In the genomic region with DNA sequence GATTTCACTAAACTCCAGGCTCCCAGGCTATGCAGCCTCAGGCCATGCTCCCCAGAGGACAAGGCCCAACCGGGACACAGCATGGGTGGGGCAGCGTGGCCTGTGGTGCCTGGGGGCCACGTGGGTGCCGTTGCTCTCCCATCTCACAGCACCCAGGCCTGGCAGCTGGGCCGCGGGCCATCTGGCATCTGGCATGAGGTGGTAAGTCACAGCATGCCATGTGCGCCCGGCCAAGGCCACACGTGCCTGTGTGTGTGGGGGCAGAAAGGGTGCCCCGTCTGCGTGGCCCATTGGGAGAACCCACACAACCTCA, we compare ENCODE assay signal across 26 cellular contexts.
A peak's percentile ranks its signal among the peaks of the same experiment; 100 is the strongest.
DNase-seq lines count a peak whose midpoint lies in the region; ATAC-seq, FAIRE-seq and TF ChIP-seq lines count a peak whose summit lies in the region.
"Had no signal": no experiment of that assay in that cellular context is flagged by ENCODE, and none has a peak within 500 bp of the region (broad histone marks: within the 10 kb centered on the region; RNA-seq: fewer than 3 reads in every experiment).

No MANE protein-coding gene starts in this region.

- H3K27me3 ChIP-seq in H1 (replicated peaks in 1 of 4; ENCODE audit: control insufficient read depth in 3 of 4, extremely low read depth in 1 of 4, insufficient read depth in 3 of 4, low read length in 3 of 4) = no peaks in the 10 kb centered on the region
- H3K27me3 ChIP-seq in testis = no peaks in the 10 kb centered on the region
- H3K27me3 ChIP-seq: brain microvascular endothelial cell, tibial nerve had no signal

- H2AK5ac ChIP-seq in H1 (ENCODE audit: low read depth, low read length) = no peak overlapping the region

- TF ChIP-seq RAD21 in H1 (IDR thresholded peaks at IDR 0.05 in 1 of 2, conservative IDR thresholded peaks at IDR 0.05 in 1 of 2; ENCODE audit: low read depth in 2 of 2, low read length in 2 of 2) = no peak

- peak; percentile 31 for DNase-seq in activated CD8-positive, alpha-beta memory T cell treated with anti-CD3 and anti-CD28 coated beads, Interleukin-2, amount 10 ng/mL, durations not matched to agents 7 days and 5 days
- no peak for DNase-seq in activated CD8-positive, alpha-beta memory T cell treated with anti-CD3 and anti-CD28 coated beads, Interleukin-2, amount 50 U/mL, for 48 hours
- DNase-seq in H1 (ENCODE audit: low read depth in 1 of 2, low spot score in 2 of 2) = peak in 1 of 2 experiments; percentile 30
- DNase-seq in myocyte (ENCODE audit: low read depth) = peak; percentile 10
- peak; percentile 4 for DNase-seq in testis
- no peak for DNase-seq in glutamatergic neuron
- no peak for DNase-seq in effector CD8-positive, alpha-beta T cell (lab: John Stamatoyannopoulos, UW)
- DNase-seq: activated CD4-positive, alpha-beta T cell treated with anti-CD3 and anti-CD28 coated beads for 48 hours; activated gamma-delta T cell treated with Interleukin-2 at 50 U/mL for 16 hours; brain microvascular endothelial cell; GDM1; GM23248; mesenchymal stem cell; NCI-H2081; occipital lobe; OCI-M1; retina; stimulated activated CD4-positive, alpha-beta T cell treated with anti-CD3 and anti-CD28 coated beads, Interleukin-15, amount 100 ng/mL, for 24 hours had no signal

- no peaks in the 10 kb centered on the region for H3K9me3 Mint-ChIP-seq in activated CD8-positive, alpha-beta memory T cell treated with anti-CD3 and anti-CD28 coated beads, Interleukin-2, amount 10 ng/mL, durations not matched to agents 7 days and 5 days (ENCODE audit: low read depth)
- H3K9me3 Mint-ChIP-seq in glutamatergic neuron (ENCODE audit: unreplicated experiment) = peaks cover 4% of the 10 kb centered on the region
- H3K9me3 Mint-ChIP-seq: stimulated activated naive CD8-positive, alpha-beta T cell treated with anti-CD3 and anti-CD28 coated beads, Interleukin-15, Interleukin-2, amounts not matched to agents 100 ng/mL and 50 ng/mL, for 24 hours; T-helper 2 cell treated with Interferon-gamma antibody and Interleukin-4, amounts not matched to agents 5 μg/mL and 100 μg/mL, for 36 hours had no signal

- H3K9me3 ChIP-seq in H1 (ENCODE audit: insufficient read depth in 2 of 2, low read depth in 1 of 2, low read length in 1 of 2) (peaks cover 0 to under 1% of the 10 kb centered on the region in 2 experiments; a peak in 2 of 4 replicates), testis (no peaks in the 10 kb centered on the region)

- no peak overlapping the region for H4K5ac ChIP-seq in H1 (ENCODE audit: insufficient read length, low read depth, low read length)

- H3K27ac ChIP-seq in H1 (ENCODE audit: low read depth, low read length) (no peak overlapping the region), testis (no peak overlapping the region)
- H3K27ac ChIP-seq: brain microvascular endothelial cell, GM23248, tibial nerve had no signal

- no peak overlapping the region for H3K4me3 Mint-ChIP-seq in activated CD8-positive, alpha-beta memory T cell treated with anti-CD3 and anti-CD28 coated beads, Interleukin-2, amount 10 ng/mL, durations not matched to agents 7 days and 5 days
- no peak overlapping the region for H3K4me3 Mint-ChIP-seq in glutamatergic neuron (ENCODE audit: unreplicated experiment)
- H3K4me3 Mint-ChIP-seq: B cell; stimulated activated naive CD8-positive, alpha-beta T cell treated with anti-CD3 and anti-CD28 coated beads, Interleukin-15, Interleukin-2, amounts not matched to agents 100 ng/mL and 50 ng/mL, for 24 hours; T-helper 2 cell treated with Interferon-gamma antibody and Interleukin-4, amounts not matched to agents 5 μg/mL and 100 μg/mL, for 36 hours had no signal

- no peak overlapping the region for H3K4ac ChIP-seq in H1 (replicated peaks; ENCODE audit: insufficient read length, low read depth, low read length)

- no peak overlapping the region for H2BK5ac ChIP-seq in H1 (ENCODE audit: low read depth, low read length)

- no peaks in the 10 kb centered on the region for H3K27me3 Mint-ChIP-seq in activated CD8-positive, alpha-beta memory T cell treated with anti-CD3 and anti-CD28 coated beads, Interleukin-2, amount 10 ng/mL, durations not matched to agents 7 days and 5 days
- H3K27me3 Mint-ChIP-seq in glutamatergic neuron (ENCODE audit: unreplicated experiment) = peaks cover 4% of the 10 kb centered on the region
- H3K27me3 Mint-ChIP-seq: B cell; CD8-positive, alpha-beta memory T cell; stimulated activated naive CD8-positive, alpha-beta T cell treated with anti-CD3 and anti-CD28 coated beads, Interleukin-15, Interleukin-2, amounts not matched to agents 100 ng/mL and 50 ng/mL, for 24 hours had no signal

- 96% methylated on average over 11 of the region's 11 CpGs; no CpG with 5 or more reads in 1 of the 2 experiments for WGBS in H1 (ENCODE audit: extremely low coverage in 1 of 2, insufficient coverage in 1 of 2, insufficient read length in 1 of 2, insufficient replicate concordance in 2 of 2, low coverage in 1 of 2, low lambda C conversion rate in 2 of 2, missing lambda C conversion rate in 1 of 2), 2 experiments
- 89 to 95% methylated on average over 5 to 11 of the region's 11 CpGs for WGBS in testis, 2 donors

- H4K20me1 ChIP-seq in H1 (replicated peaks in 1 of 2; ENCODE audit: control insufficient read depth in 1 of 2, insufficient read depth in 2 of 2, low read length in 2 of 2) = no peaks in the 10 kb centered on the region

- H3K4me2 ChIP-seq in H1 (ENCODE audit: insufficient read depth in 1 of 2, low read depth in 2 of 2, low read length in 2 of 2) = no peak overlapping the region

- no peaks in the 10 kb centered on the region for H3K79me1 ChIP-seq in H1 (ENCODE audit: low read depth, low read length)

- H2BK120ac ChIP-seq in H1 (replicated peaks; ENCODE audit: low read depth, low read length) = no peak overlapping the region

- H3K4me3 ChIP-seq in H1 (ENCODE audit: extremely low read depth in 1 of 4, insufficient read depth in 2 of 4, low read depth in 3 of 4, low read length in 4 of 4) = no peak overlapping the region
- no peak overlapping the region for H3K4me3 ChIP-seq in testis
- H3K4me3 ChIP-seq: GM23248, tibial nerve had no signal

- POLR2A ChIA-PET in H1 (lab: Charles Lee; ENCODE audit: partially characterized antibody) = no interaction called here

- H3K79me2 ChIP-seq in H1 (ENCODE audit: control insufficient read depth in 1 of 2, insufficient read depth in 2 of 2, low read length in 2 of 2) = no peaks in the 10 kb centered on the region

- ATAC-seq in activated CD8-positive, alpha-beta memory T cell treated with anti-CD3 and anti-CD28 coated beads, Interleukin-2, amount 10 ng/mL, durations not matched to agents 7 days and 5 days = no peak
- no peak for ATAC-seq in GM19467 (IDR thresholded peaks at IDR 0.05; ENCODE audit: unreplicated experiment)

- H3K23me2 ChIP-seq in H1 (ENCODE audit: low read depth, low read length) = no peaks in the 10 kb centered on the region

- no peak overlapping the region for H3K14ac ChIP-seq in H1 (ENCODE audit: insufficient read length)

- H2BK20ac ChIP-seq in H1 (ENCODE audit: low read length) = no peak overlapping the region

- TF ChIP-seq POLR2A in H1 (IDR thresholded peaks at IDR 0.05; ENCODE audit: control extremely low read depth in 1 of 2, low read depth in 2 of 2, low read length in 2 of 2) = no peak
- no peak for TF ChIP-seq POLR2A in testis (IDR thresholded peaks at IDR 0.05)

- H2BK15ac ChIP-seq in H1 (ENCODE audit: low read length) = no peak overlapping the region

- H3K36me3 ChIP-seq in H1 (ENCODE audit: control insufficient read depth in 2 of 4, insufficient read depth in 4 of 4, low read length in 3 of 4) = no peaks in the 10 kb centered on the region
- H3K36me3 ChIP-seq in testis (ENCODE audit: low read depth, missing control alignments) = no peaks in the 10 kb centered on the region
- H3K36me3 ChIP-seq: brain microvascular endothelial cell had no signal

- peaks cover 5% of the 10 kb centered on the region for H3K4me1 Mint-ChIP-seq in activated CD8-positive, alpha-beta memory T cell treated with anti-CD3 and anti-CD28 coated beads, Interleukin-2, amount 10 ng/mL, durations not matched to agents 7 days and 5 days
- H3K4me1 Mint-ChIP-seq in glutamatergic neuron (ENCODE audit: low read depth, unreplicated experiment) = peaks cover 32% of the 10 kb centered on the region

- TF ChIP-seq EP300 in H1 (IDR thresholded peaks at IDR 0.05; ENCODE audit: borderline replicate concordance in 1 of 2, low read depth in 2 of 2, low read length in 2 of 2) = no peak

- CTCF ChIA-PET in activated CD8-positive, alpha-beta memory T cell treated with anti-CD3 and anti-CD28 coated beads, Interleukin-2, amount 10 ng/mL, durations not matched to agents 7 days and 5 days (lab: Charles Lee) = no interaction called here
- CTCF ChIA-PET in H1 (lab: Charles Lee; ENCODE audit: partially characterized antibody) = interaction anchor here (0.6 to 1.0 kb wide), 2 partner anchors 8 to 416 kb away, joined by 3 read pairs; no protein-coding TSS in a partner anchor

- H3K9ac ChIP-seq in H1 (replicated peaks in 1 of 4; ENCODE audit: extremely low read depth in 1 of 4, low read depth in 3 of 4, low read length in 3 of 4) = no peak overlapping the region
- H3K9ac ChIP-seq: GM23248 had no signal

- H3K4me1 ChIP-seq in H1 (replicated peaks in 1 of 4; ENCODE audit: control insufficient read depth in 3 of 4, insufficient read depth in 4 of 4, low read length in 3 of 4) (no peaks in the 10 kb centered on the region; a peak in 1 of 7 replicates), testis (no peaks in the 10 kb centered on the region)

- TF ChIP-seq CTCF in H1 (IDR thresholded peaks at IDR 0.05; ENCODE audit: control extremely low read depth in 1 of 3, insufficient read depth in 1 of 3, low read depth in 1 of 3, low read length in 3 of 3) (no peak), testis (IDR thresholded peaks at IDR 0.05) (no peak), glutamatergic neuron (IDR thresholded peaks at IDR 0.05; ENCODE audit: partially characterized antibody, unreplicated experiment) (no peak)

- FAIRE-seq in H1 (lab: Jason Lieb, UNC) = no peak
- FAIRE-seq: colon, keratinocyte had no signal

- 0 out of 2 replicates have a peak overlapping the region, but pooled peaks have one; percentile 60 for H4K8ac ChIP-seq in H1 (ENCODE audit: extremely low read depth, insufficient read depth, low read length)

- no peak overlapping the region for H3K18ac ChIP-seq in H1 (ENCODE audit: extremely low read depth, low read length)

- no peak overlapping the region for H3K27ac Mint-ChIP-seq in activated CD8-positive, alpha-beta memory T cell treated with anti-CD3 and anti-CD28 coated beads, Interleukin-2, amount 10 ng/mL, durations not matched to agents 7 days and 5 days
- H3K27ac Mint-ChIP-seq in glutamatergic neuron (ENCODE audit: unreplicated experiment) = no peak overlapping the region
- H3K27ac Mint-ChIP-seq: B cell; stimulated activated naive CD8-positive, alpha-beta T cell treated with anti-CD3 and anti-CD28 coated beads, Interleukin-15, Interleukin-2, amounts not matched to agents 100 ng/mL and 50 ng/mL, for 24 hours; T-helper 2 cell treated with Interferon-gamma antibody and Interleukin-4, amounts not matched to agents 5 μg/mL and 100 μg/mL, for 36 hours had no signal

- no peak overlapping the region for H2BK12ac ChIP-seq in H1 (ENCODE audit: low read depth, low read length)

- H4K91ac ChIP-seq in H1 (replicated peaks; ENCODE audit: insufficient read length, low read length) = no peak overlapping the region

- intact Hi-C loops in testis (cut with DNase I; ENCODE audit: low total_unique reads) = no loop called here

- no peak overlapping the region for H3K56ac ChIP-seq in H1 (replicated peaks; ENCODE audit: insufficient read length, low read depth, low read length)

- no peak overlapping the region for H3K23ac ChIP-seq in H1 (ENCODE audit: insufficient read length)

- H3K36me3 Mint-ChIP-seq in activated CD8-positive, alpha-beta memory T cell treated with anti-CD3 and anti-CD28 coated beads, Interleukin-2, amount 10 ng/mL, durations not matched to agents 7 days and 5 days = no peaks in the 10 kb centered on the region
- peaks cover 5% of the 10 kb centered on the region for H3K36me3 Mint-ChIP-seq in glutamatergic neuron (ENCODE audit: unreplicated experiment)

- no peak overlapping the region for H2AFZ ChIP-seq in H1 (ENCODE audit: low read length)
- H2AFZ ChIP-seq: GM23248 had no signal

Comparison
In these comparisons a context has a peak if more than half of its experiments do, and no peak if none do; other contexts are left out.
1. DNase-seq: peak in activated CD8-positive, alpha-beta memory T cell treated with anti-CD3 and anti-CD28 coated beads, Interleukin-2, amount 10 ng/mL, durations not matched to agents 7 days and 5 days (single experiment), myocyte (single experiment) and testis (single experiment); none in activated CD8-positive, alpha-beta memory T cell treated with anti-CD3 and anti-CD28 coated beads, Interleukin-2, amount 50 U/mL, for 48 hours (single experiment), glutamatergic neuron (single experiment) and effector CD8-positive, alpha-beta T cell (single experiment).